ENCODE assay signal across 1 cellular context in genomic region chr12:113359133-113359938, GRCh38.
TF ChIP-seq lines count a peak whose summit lies in the region.

No MANE protein-coding gene starts in this region.

TF ChIP-seq in K562, 482 proteins besides CTCF, POLR2A, EP300 and RAD21:
- TF ChIP-seq ZNF609 (CRISPR knock-in tag; IDR thresholded peaks at IDR 0.05; ENCODE audit: borderline replicate concordance) (no peak), ZNF511 (CRISPR knock-in tag; IDR thresholded peaks at IDR 0.05) (0 out of 2 replicates have a peak, but pooled peaks have one; percentile 10), YY1 (IDR thresholded peaks at IDR 0.05; ENCODE audit: borderline replicate concordance in 1 of 3, control insufficient read depth in 1 of 3, extremely low read depth in 1 of 3, insufficient read depth in 3 of 3, insufficient read length in 1 of 3, insufficient replicate concordance in 2 of 3, low read depth in 1 of 3, low read length in 2 of 3) (peak in 1 of 3 experiments; percentile 45), FOXA3 (CRISPR knock-in tag; conservative IDR thresholded peaks at IDR 0.05 in 1 of 2, IDR thresholded peaks at IDR 0.05 in 1 of 2) (0 out of 4 replicates have a peak, but pooled peaks of 1 of the 2 experiments have one; percentile 4), USF1 (CRISPR knock-in tag; IDR thresholded peaks at IDR 0.05) (0 out of 2 replicates have a peak, but pooled peaks have one; percentile 10), ZNF23 (CRISPR knock-in tag; IDR thresholded peaks at IDR 0.05) (no peak)
